In genomic region chr1:21577933-21578332, GRCh38 we compare ENCODE assay signal across 14 cellular contexts.
DNase-seq lines count a peak whose midpoint lies in the region; ATAC-seq and TF ChIP-seq lines count a peak whose summit lies in the region.
"Had no signal": no experiment of that assay in that cellular context is flagged by ENCODE, and none has a peak within 500 bp of the region (broad histone marks: within the 10 kb centered on the region; RNA-seq: fewer than 3 reads in every experiment).

No MANE protein-coding gene starts in this region.

- H3K27ac ChIP-seq in H9 (ENCODE audit: insufficient read length, low read depth, low read length) (no peak overlapping the region), mesendoderm (ENCODE audit: low read depth, low read length) (no peak overlapping the region), neutrophil (peak overlapping the region; percentile 39), smooth muscle cell (ENCODE audit: low read depth) (no peak overlapping the region)
- H3K27ac ChIP-seq: GM23248 had no signal

- H3K4me2 ChIP-seq in H9 (ENCODE audit: insufficient read depth, insufficient read length, low read length) (no peak overlapping the region), mesendoderm (ENCODE audit: low read length) (no peak overlapping the region), smooth muscle cell (no peak overlapping the region)

- H4K8ac ChIP-seq in H9 (replicated peaks; ENCODE audit: insufficient read length, low read depth, low read length) (no peak overlapping the region), mesendoderm (ENCODE audit: low read depth, low read length) (no peak overlapping the region)

- no CpG with 5 or more reads among the region's 9 CpGs for WGBS in H9 (ENCODE audit: extremely low coverage, insufficient read length, low lambda C conversion rate)
- WGBS in mesendoderm (ENCODE audit: extremely low coverage, insufficient coverage, low lambda C conversion rate): no CpG with 5 or more reads among the region's 9 CpGs
- 93% methylated on average over 9 of the region's 9 CpGs for WGBS in smooth muscle cell (ENCODE audit: low lambda C conversion rate)

- H3K36me3 ChIP-seq in mesendoderm (ENCODE audit: control insufficient read depth, insufficient read depth, low read length) (no peaks in the 10 kb centered on the region), neutrophil (peaks cover 9% of the 10 kb centered on the region), smooth muscle cell (ENCODE audit: low read depth) (no peaks in the 10 kb centered on the region)
- H3K36me3 ChIP-seq: BE2C had no signal

- H3K9me3 ChIP-seq in H9 (ENCODE audit: control insufficient read depth, low read depth, low read length) (no peaks in the 10 kb centered on the region), neutrophil (no peaks in the 10 kb centered on the region), smooth muscle cell (replicated peaks; ENCODE audit: low read depth) (no peaks in the 10 kb centered on the region)
- H3K9me3 ChIP-seq: BE2C, Caco-2 had no signal

- H2BK12ac ChIP-seq in H9 (ENCODE audit: insufficient read length, low read depth, low read length): no peak overlapping the region

- H3K27me3 Mint-ChIP-seq in H9 (ENCODE audit: low read depth): peaks cover 13% of the 10 kb centered on the region
- peaks cover 14% of the 10 kb centered on the region for H3K27me3 Mint-ChIP-seq in WTC11 (ENCODE audit: low read depth)

- H4K91ac ChIP-seq in H9 (ENCODE audit: insufficient read length, low read depth, low read length): no peak overlapping the region

- H2AFZ ChIP-seq in H9 (ENCODE audit: low read length): no peak overlapping the region
- H2AFZ ChIP-seq in smooth muscle cell (ENCODE audit: low read depth): no peak overlapping the region
- H2AFZ ChIP-seq: GM23248 had no signal

- no peak overlapping the region for H3K23ac ChIP-seq in H9 (ENCODE audit: insufficient read length, low read depth, low read length)
- no peak overlapping the region for H3K23ac ChIP-seq in mesendoderm (ENCODE audit: low read length)

- no peak overlapping the region for H2BK20ac ChIP-seq in H9 (ENCODE audit: low read depth, low read length, poor library complexity, severe bottlenecking)

- POLR2A ChIA-PET in WTC11 (lab: Charles Lee): no interaction called here

- H3K9me3 Mint-ChIP-seq in H9: no peaks in the 10 kb centered on the region
- no peaks in the 10 kb centered on the region for H3K9me3 Mint-ChIP-seq in WTC11
- H3K9me3 Mint-ChIP-seq: CD8-positive, alpha-beta memory T cell; IgD-negative memory B cell had no signal

- DNase-seq in H9 (no peak), WTC11 (ENCODE audit: low spot score) (no peak), mesendoderm (no peak), smooth muscle cell (lab: John Stamatoyannopoulos, UW; ENCODE audit: unreplicated experiment) (no peak)
- DNase-seq: BE2C; Caco-2; CD4-positive, CD25-positive, alpha-beta regulatory T cell; CD8-positive, alpha-beta memory T cell; GM23248; HCEC 1CT had no signal

- H3K36me3 Mint-ChIP-seq in H9 (ENCODE audit: insufficient read depth in 1 of 3, low read depth in 3 of 3) (no peaks in the 10 kb centered on the region), WTC11 (no peaks in the 10 kb centered on the region)
- H3K36me3 Mint-ChIP-seq: CD4-positive, CD25-positive, alpha-beta regulatory T cell; CD8-positive, alpha-beta memory T cell; IgD-negative memory B cell had no signal

- H2AK5ac ChIP-seq in H9 (ENCODE audit: insufficient read length, low read length) (no peak overlapping the region), mesendoderm (ENCODE audit: low read length) (no peak overlapping the region)

- no peak overlapping the region for H3K4ac ChIP-seq in H9 (ENCODE audit: low read depth, low read length)
- no peak overlapping the region for H3K4ac ChIP-seq in mesendoderm (ENCODE audit: low read depth, low read length)

- no peak overlapping the region for H2BK120ac ChIP-seq in H9 (ENCODE audit: low read depth, low read length, poor library complexity, severe bottlenecking)
- no peak overlapping the region for H2BK120ac ChIP-seq in mesendoderm (ENCODE audit: low read depth, low read length)

- H3K79me2 ChIP-seq in H9 (ENCODE audit: insufficient read depth, low read length) (no peaks in the 10 kb centered on the region), mesendoderm (ENCODE audit: control insufficient read depth, insufficient read depth, low read length) (no peaks in the 10 kb centered on the region), smooth muscle cell (ENCODE audit: low read depth) (no peaks in the 10 kb centered on the region)

- TF ChIP-seq CTCF in H9 (conservative IDR thresholded peaks at IDR 0.05) (no peak), WTC11 (IDR thresholded peaks at IDR 0.05) (no peak), neutrophil (IDR thresholded peaks at IDR 0.05) (no peak), smooth muscle cell (IDR thresholded peaks at IDR 0.05; ENCODE audit: borderline replicate concordance, insufficient read depth, poor library complexity, severe bottlenecking) (no peak)

- H3K18ac ChIP-seq in H9 (ENCODE audit: insufficient read length, low read depth, low read length) (no peak overlapping the region), mesendoderm (ENCODE audit: low read length) (no peak overlapping the region)

- no peak overlapping the region for H3K4me3 ChIP-seq in mesendoderm (ENCODE audit: low read length)
- H3K4me3 ChIP-seq in neutrophil (ENCODE audit: low read depth in 1 of 2, low read length in 1 of 2): no peak overlapping the region
- no peak overlapping the region for H3K4me3 ChIP-seq in smooth muscle cell
- H3K4me3 ChIP-seq: GM23248 had no signal

- peaks cover 16 to 24% of the 10 kb centered on the region in 2 experiments for H3K4me1 Mint-ChIP-seq in H9
- H3K4me1 Mint-ChIP-seq in WTC11: peaks cover 12% of the 10 kb centered on the region
- H3K4me1 Mint-ChIP-seq: CD4-positive, CD25-positive, alpha-beta regulatory T cell; CD8-positive, alpha-beta memory T cell had no signal

- H3K4me1 ChIP-seq in H9 (ENCODE audit: insufficient read depth, low read length) (peaks cover 2% of the 10 kb centered on the region; the same call in 1 of the 2 replicates), mesendoderm (ENCODE audit: control insufficient read depth, low read depth, low read length) (peaks cover 2% of the 10 kb centered on the region), neutrophil (ENCODE audit: control insufficient read depth in 1 of 2, insufficient read depth in 1 of 2, low read depth in 1 of 2, low read length in 1 of 2) (peaks cover 53 to 56% of the 10 kb centered on the region in 2 experiments), smooth muscle cell (ENCODE audit: low read depth) (peaks cover 15% of the 10 kb centered on the region)
- H3K4me1 ChIP-seq: Caco-2 had no signal

- peaks cover 2% of the 10 kb centered on the region for H3K23me2 ChIP-seq in H9 (ENCODE audit: insufficient read length, low read depth, low read length, poor library complexity, severe bottlenecking)

- H4K5ac ChIP-seq in H9 (ENCODE audit: insufficient read length, low read depth, low read length) (no peak overlapping the region), mesendoderm (ENCODE audit: low read length) (no peak overlapping the region)

- no peaks in the 10 kb centered on the region for H3F3A ChIP-seq in smooth muscle cell (ENCODE audit: low read depth)

- H3T11ph ChIP-seq in H9 (ENCODE audit: low read length): no peak overlapping the region

- H2BK5ac ChIP-seq in H9 (ENCODE audit: insufficient read length, low read length) (no peak overlapping the region), mesendoderm (ENCODE audit: low read length) (no peak overlapping the region)

- ATAC-seq in WTC11 (no peak), HG02623 (IDR thresholded peaks at IDR 0.05; ENCODE audit: unreplicated experiment) (no peak), HG03520 (IDR thresholded peaks at IDR 0.05; ENCODE audit: unreplicated experiment) (no peak)

- CTCF ChIA-PET in WTC11 (lab: Charles Lee): interaction anchor here (1.4 kb wide), 1 partner anchor 208 kb away, joined by 3 read pairs; no protein-coding TSS in a partner anchor

- H2BK15ac ChIP-seq in H9 (ENCODE audit: low read depth, low read length): no peak overlapping the region
- no peak overlapping the region for H2BK15ac ChIP-seq in mesendoderm (replicated peaks; ENCODE audit: low read depth)

- H3K27ac Mint-ChIP-seq in H9 (peak overlapping the region in 2 of 3 experiments; percentile 72 to 85; a peak in 3 of 7 replicates), WTC11 (peak overlapping the region; percentile 65; the same call in 1 of the 2 replicates)
- H3K27ac Mint-ChIP-seq: CD4-positive, CD25-positive, alpha-beta regulatory T cell; CD8-positive, alpha-beta memory T cell had no signal

- H3K9ac ChIP-seq in H9 (ENCODE audit: extremely low read depth, insufficient read length, low read length) (no peak overlapping the region), mesendoderm (ENCODE audit: low read length) (no peak overlapping the region), smooth muscle cell (ENCODE audit: low read depth) (no peak overlapping the region)
- H3K9ac ChIP-seq: GM23248 had no signal

- H3K4me3 Mint-ChIP-seq in H9 (no peak overlapping the region), WTC11 (no peak overlapping the region)
- H3K4me3 Mint-ChIP-seq: CD4-positive, CD25-positive, alpha-beta regulatory T cell; CD8-positive, alpha-beta memory T cell; IgD-negative memory B cell had no signal

- no peaks in the 10 kb centered on the region for H4K20me1 ChIP-seq in H9 (ENCODE audit: control insufficient read depth, insufficient read depth, insufficient read length)
- no peaks in the 10 kb centered on the region for H4K20me1 ChIP-seq in smooth muscle cell (ENCODE audit: low read depth)

- H3K27me3 ChIP-seq in H9 (ENCODE audit: insufficient read depth, low read length) (no peaks in the 10 kb centered on the region), mesendoderm (ENCODE audit: insufficient read depth, low read length, poor library complexity) (no peaks in the 10 kb centered on the region), neutrophil (no peaks in the 10 kb centered on the region), smooth muscle cell (ENCODE audit: low read depth) (no peaks in the 10 kb centered on the region)
- H3K27me3 ChIP-seq: BE2C had no signal

- no peak overlapping the region for H3K14ac ChIP-seq in H9 (ENCODE audit: insufficient read depth, low read length)

- H3K79me1 ChIP-seq in H9 (ENCODE audit: insufficient read depth, low read depth, low read length, poor library complexity, severe bottlenecking) (no peaks in the 10 kb centered on the region), mesendoderm (ENCODE audit: low read length) (no peaks in the 10 kb centered on the region)

- H3K56ac ChIP-seq in H9 (ENCODE audit: insufficient read length, low read depth, low read length): no peak overlapping the region
- H3K56ac ChIP-seq in mesendoderm (ENCODE audit: low read length): peak overlapping the region; percentile 34

TF ChIP-seq in WTC11, 78 proteins besides CTCF, POLR2A, EP300 and RAD21 (continues in another document):
- TF ChIP-seq GTF2I (CRISPR knock-in tag; conservative IDR thresholded peaks at IDR 0.05) (no peak), GRHL2 (CRISPR knock-in tag; IDR thresholded peaks at IDR 0.05; ENCODE audit: insufficient replicate concordance, severe bottlenecking) (no peak)
